Comparison of ENCODE assay signal across 25 cellular contexts in the genomic region with DNA sequence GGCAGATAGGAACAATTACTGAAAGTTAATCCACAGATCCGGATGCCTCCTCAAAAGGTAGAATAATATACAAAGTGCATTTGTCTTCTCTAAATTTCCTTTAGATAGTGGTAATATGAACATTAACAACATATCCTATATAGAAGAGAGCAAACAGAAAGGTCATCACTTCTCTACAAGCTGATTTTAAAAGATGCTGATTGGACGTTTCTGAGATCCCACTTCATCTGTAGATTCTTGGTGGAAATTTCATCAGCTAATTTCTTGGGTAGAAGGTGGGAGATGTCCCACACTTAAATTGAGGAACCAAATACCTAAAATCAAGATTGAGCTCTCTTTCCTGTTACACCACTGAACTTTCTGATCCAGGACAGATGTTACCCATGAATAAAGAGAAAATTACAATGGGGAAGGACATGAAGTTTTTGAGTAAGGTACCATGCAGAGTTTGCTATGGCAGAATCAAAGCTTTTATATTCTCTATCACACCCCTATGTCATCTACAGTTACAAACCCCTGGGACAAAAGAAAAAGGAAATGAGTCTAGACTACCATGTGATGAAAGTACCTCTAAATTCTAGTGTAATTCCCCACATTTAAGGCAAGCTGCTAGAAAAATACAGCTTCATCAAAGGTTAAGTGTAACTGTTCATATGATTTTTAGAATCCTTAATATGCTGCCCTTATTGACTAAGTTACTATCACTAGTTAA.
"Had no signal": no experiment of that assay in that cellular context is flagged by ENCODE, and none has a peak within 500 bp of the region (broad histone marks: within the 10 kb centered on the region; RNA-seq: fewer than 3 reads in every experiment).

No MANE protein-coding gene starts in this region.

- H3K4me2 ChIP-seq: KMS-11, SK-N-SH had no signal

- H3K9me3 ChIP-seq: SK-N-SH had no signal

- FAIRE-seq: RCC 7860 had no signal

- H3K27ac ChIP-seq: HL-60, KMS-11 had no signal

- DNase-seq: IMR-90, Kasumi-1, MV-4-11, NCI-H1048, NCI-H1105, NCI-H1417, NCI-H1436 treated with DMSO at 0.1 percent for 48 hours, NCI-H1694, NCI-H187 treated with DMSO at 0.1 percent for 48 hours, NCI-H2029 treated with DMSO at 0.1 percent for 48 hours, NCI-H2171, NCI-H226, NCI-H446, NCI-H510A, NCI-H524 treated with DMSO at 0.1 percent for 48 hours, NCI-H69, NCI-H774, Right ventricle myocardium superior, RPMI8226, SIG-M5, SK-N-SH, SW 1271 had no signal
